ENCODE assay signal across 1 cellular context in genomic region chr19:48637449-48637947, GRCh38.
TF ChIP-seq lines count a peak whose summit lies in the region.

No MANE protein-coding gene starts in this region.

TF ChIP-seq in A549, 52 proteins besides CTCF, POLR2A, EP300 and RAD21 (continued from another document):
- no peak for TF ChIP-seq REST (IDR thresholded peaks at IDR 0.05)
- TF ChIP-seq PBX3 (IDR thresholded peaks at IDR 0.05): peak; percentile 5; the same call in 1 of the 2 replicates
- no peak for TF ChIP-seq POLR2AphosphoS2 (conservative IDR thresholded peaks at IDR 0.05; ENCODE audit: low read length)
- peak; percentile 40; the same call in 1 of the 2 replicates for TF ChIP-seq RFX5 (IDR thresholded peaks at IDR 0.05)
